ENCODE assay signal across 1 cellular context in the genomic region with DNA sequence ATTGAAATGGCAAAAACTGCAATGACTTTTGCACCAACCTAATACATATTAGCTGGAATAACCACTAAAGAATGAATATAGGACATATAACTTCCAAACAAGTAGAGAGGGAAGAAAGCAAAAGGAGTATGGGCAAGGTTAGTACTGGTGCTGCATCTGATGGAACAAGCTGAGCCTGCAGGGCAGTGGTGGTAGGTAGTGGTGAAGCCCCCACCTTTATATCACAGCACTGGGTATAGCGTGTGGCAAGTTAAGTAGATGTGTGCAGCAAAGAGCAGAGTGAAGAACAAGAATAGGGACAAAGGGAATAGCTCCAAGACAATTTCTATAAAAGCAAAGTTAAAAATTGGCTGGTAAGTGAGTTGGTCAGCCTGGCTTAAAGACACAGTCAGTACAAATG.
TF ChIP-seq lines count a peak whose summit lies in the region.

No MANE protein-coding gene starts in this region.

TF ChIP-seq in SK-N-SH treated with all-trans-retinoic acid at 6 μM for 48 hours, 23 proteins besides CTCF, POLR2A, EP300 and RAD21 (continued from another document):
- TF ChIP-seq, protein P1, sequence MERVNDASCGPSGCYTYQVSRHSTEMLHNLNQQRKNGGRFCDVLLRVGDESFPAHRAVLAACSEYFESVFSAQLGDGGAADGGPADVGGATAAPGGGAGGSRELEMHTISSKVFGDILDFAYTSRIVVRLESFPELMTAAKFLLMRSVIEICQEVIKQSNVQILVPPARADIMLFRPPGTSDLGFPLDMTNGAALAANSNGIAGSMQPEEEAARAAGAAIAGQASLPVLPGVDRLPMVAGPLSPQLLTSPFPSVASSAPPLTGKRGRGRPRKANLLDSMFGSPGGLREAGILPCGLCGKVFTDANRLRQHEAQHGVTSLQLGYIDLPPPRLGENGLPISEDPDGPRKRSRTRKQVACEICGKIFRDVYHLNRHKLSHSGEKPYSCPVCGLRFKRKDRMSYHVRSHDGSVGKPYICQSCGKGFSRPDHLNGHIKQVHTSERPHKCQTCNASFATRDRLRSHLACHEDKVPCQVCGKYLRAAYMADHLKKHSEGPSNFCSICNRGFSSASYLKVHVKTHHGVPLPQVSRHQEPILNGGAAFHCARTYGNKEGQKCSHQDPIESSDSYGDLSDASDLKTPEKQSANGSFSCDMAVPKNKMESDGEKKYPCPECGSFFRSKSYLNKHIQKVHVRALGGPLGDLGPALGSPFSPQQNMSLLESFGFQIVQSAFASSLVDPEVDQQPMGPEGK (CRISPR knock-in tag; IDR thresholded peaks at IDR 0.05; ENCODE audit: borderline replicate concordance) = no peak
- TF ChIP-seq ZC3H10 (CRISPR knock-in tag; IDR thresholded peaks at IDR 0.05) = no peak
